ENCODE assay signal across 7 cellular contexts in genomic region chr7:142357953-142358520, GRCh38.
A peak's percentile ranks its signal among the peaks of the same experiment; 100 is the strongest.
DNase-seq lines count a peak whose midpoint lies in the region; ATAC-seq lines count a peak whose summit lies in the region.

No MANE protein-coding gene starts in this region.

- H3K9me3 Mint-ChIP-seq in stimulated activated naive CD8-positive, alpha-beta T cell treated with anti-CD3 and anti-CD28 coated beads, Interleukin-15, Interleukin-2, amounts not matched to agents 100 ng/mL and 50 ng/mL, for 24 hours = no peaks in the 10 kb centered on the region

- no peaks in the 10 kb centered on the region for H3K36me3 Mint-ChIP-seq in stimulated activated naive CD8-positive, alpha-beta T cell treated with anti-CD3 and anti-CD28 coated beads, Interleukin-15, Interleukin-2, amounts not matched to agents 100 ng/mL and 50 ng/mL, for 24 hours (ENCODE audit: low read depth)

- no peak overlapping the region for H3K4me3 Mint-ChIP-seq in stimulated activated naive CD8-positive, alpha-beta T cell treated with anti-CD3 and anti-CD28 coated beads, Interleukin-15, Interleukin-2, amounts not matched to agents 100 ng/mL and 50 ng/mL, for 24 hours

- no peaks in the 10 kb centered on the region for H3K27me3 Mint-ChIP-seq in stimulated activated naive CD8-positive, alpha-beta T cell treated with anti-CD3 and anti-CD28 coated beads, Interleukin-15, Interleukin-2, amounts not matched to agents 100 ng/mL and 50 ng/mL, for 24 hours

- peaks cover 31% of the 10 kb centered on the region for H3K4me1 Mint-ChIP-seq in stimulated activated naive CD8-positive, alpha-beta T cell treated with anti-CD3 and anti-CD28 coated beads, Interleukin-15, Interleukin-2, amounts not matched to agents 100 ng/mL and 50 ng/mL, for 24 hours (ENCODE audit: low read depth)

- peak; percentile 92 for ATAC-seq in GM19395 (IDR thresholded peaks at IDR 0.05; ENCODE audit: unreplicated experiment)
- ATAC-seq in HG03354 (IDR thresholded peaks at IDR 0.05; ENCODE audit: poor library complexity, severe bottlenecking, unreplicated experiment) = peak; percentile 91

- peak; percentile 64 for DNase-seq in ELF-1 (ENCODE audit: low read depth, low spot score)
- DNase-seq in NCI-H748 (lab: John Stamatoyannopoulos, UW; ENCODE audit: unreplicated experiment) = peak; percentile 68
- DNase-seq in astrocyte of the hippocampus (ENCODE audit: low read depth, low spot score) = peak; percentile 80
- peak; percentile 57 for DNase-seq in iPS-NIHi7 (ENCODE audit: extremely low spot score)

- peak overlapping the region; percentile 32 for H3K27ac Mint-ChIP-seq in stimulated activated naive CD8-positive, alpha-beta T cell treated with anti-CD3 and anti-CD28 coated beads, Interleukin-15, Interleukin-2, amounts not matched to agents 100 ng/mL and 50 ng/mL, for 24 hours

Comparison
In these comparisons a context has a peak if more than half of its experiments do, and no peak if none do; other contexts are left out.
1. Peak in every context shown above with its lines: DNase-seq and ATAC-seq.